ENCODE assay signal across 8 cellular contexts in the genomic region with DNA sequence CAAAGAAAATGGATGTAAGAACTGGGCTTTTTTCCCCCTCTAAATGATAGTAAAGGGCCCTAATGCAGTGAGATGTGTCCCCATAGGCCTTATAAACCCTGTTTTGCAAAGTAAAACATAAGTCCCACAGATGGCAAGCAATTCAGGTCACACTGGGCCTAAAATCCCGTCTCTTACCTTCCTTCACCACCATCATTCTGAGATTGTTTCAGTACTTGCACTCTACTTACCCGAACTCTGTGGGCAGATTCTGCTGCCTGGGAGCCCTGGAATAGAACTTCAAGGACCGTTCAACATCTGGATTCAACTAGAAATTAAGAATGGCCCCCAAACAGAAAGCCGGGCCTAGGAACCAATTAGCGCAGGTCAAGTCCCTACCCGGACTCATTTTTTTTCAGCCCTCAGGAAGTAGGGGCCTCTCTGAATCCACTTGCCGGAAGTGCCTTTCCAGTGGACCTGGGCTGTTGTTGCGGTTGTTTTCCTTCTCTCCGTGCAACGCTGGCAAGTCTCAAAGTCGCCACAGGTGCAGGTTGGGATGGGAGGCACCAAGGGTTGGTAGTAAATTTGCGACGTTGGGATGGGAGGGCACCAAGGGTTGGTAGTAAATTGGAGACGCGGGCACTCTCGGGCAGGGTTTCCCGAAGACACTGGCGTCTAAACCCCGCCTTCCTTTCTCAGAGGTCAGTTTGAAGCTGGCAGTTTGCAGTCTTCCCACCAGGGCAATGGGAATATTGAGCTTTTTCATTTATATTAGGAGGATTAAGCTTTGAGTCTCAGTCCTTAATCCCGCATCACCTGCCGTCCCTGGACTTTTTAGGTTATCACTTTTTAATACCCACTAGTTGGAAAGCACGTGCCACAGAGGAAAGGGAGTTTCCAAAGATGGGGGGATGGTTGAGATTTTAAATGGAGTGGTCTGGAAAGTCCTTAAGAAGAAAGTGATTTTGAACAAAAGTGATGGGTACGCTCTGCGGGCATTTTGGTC.
DNase-seq lines count a peak whose midpoint lies in the region; ATAC-seq and TF ChIP-seq lines count a peak whose summit lies in the region.

TMEM69 (plus strand) TSS at position 429 of the 985 bp plus-strand sequence. CDS start 2,888 bp downstream, outside the sequence.

- peak within 1 kb of the TSS; percentile 91 for H3K27ac ChIP-seq in MM.1S (ENCODE audit: low read length)

- peaks cover 33% of the 10 kb centered on the region for H3K4me1 Mint-ChIP-seq in nephron progenitor cell
- H3K4me1 Mint-ChIP-seq in stimulated activated naive CD8-positive, alpha-beta T cell treated with anti-CD3 and anti-CD28 coated beads, Interleukin-15, Interleukin-2, amounts not matched to agents 100 ng/mL and 50 ng/mL, for 24 hours (ENCODE audit: low read depth), result peaks cover 48% of the 10 kb centered on the region

- no peak for ATAC-seq in GM18861 (IDR thresholded peaks at IDR 0.05; ENCODE audit: unreplicated experiment)

- H3K4me3 ChIP-seq in GM08714 (ENCODE audit: low read length) (peak within 1 kb of the TSS; percentile 78), MM.1S (ENCODE audit: low read length) (peak within 1 kb of the TSS; percentile 99)

- H3K36me3 ChIP-seq in MM.1S (replicated peaks; ENCODE audit: insufficient read depth, low read length), result no peaks in the 10 kb centered on the region

- H4K20me1 ChIP-seq in MM.1S (ENCODE audit: insufficient read depth, low read length), result no peaks in the 10 kb centered on the region

- peaks cover 78% of the 10 kb centered on the region for H3K79me2 ChIP-seq in MM.1S (ENCODE audit: low read length)

- H3K4me3 Mint-ChIP-seq in nephron progenitor cell, result peak within 1 kb of the TSS; percentile 98
- H3K4me3 Mint-ChIP-seq in stimulated activated naive CD8-positive, alpha-beta T cell treated with anti-CD3 and anti-CD28 coated beads, Interleukin-15, Interleukin-2, amounts not matched to agents 100 ng/mL and 50 ng/mL, for 24 hours, result peak within 1 kb of the TSS; percentile 97

- H3F3A ChIP-seq in MM.1S (ENCODE audit: insufficient read depth, low read length), result peaks cover 13% of the 10 kb centered on the region

- H3K36me3 Mint-ChIP-seq in nephron progenitor cell (ENCODE audit: low read depth), result peaks cover 27% of the 10 kb centered on the region
- peaks cover 44% of the 10 kb centered on the region for H3K36me3 Mint-ChIP-seq in stimulated activated naive CD8-positive, alpha-beta T cell treated with anti-CD3 and anti-CD28 coated beads, Interleukin-15, Interleukin-2, amounts not matched to agents 100 ng/mL and 50 ng/mL, for 24 hours (ENCODE audit: low read depth)

- peak within 1 kb of the TSS; percentile 89 for H2AFZ ChIP-seq in MM.1S (ENCODE audit: low read length)

- H3K27me3 Mint-ChIP-seq in nephron progenitor cell (ENCODE audit: low read depth, poor library complexity), result no peaks in the 10 kb centered on the region
- H3K27me3 Mint-ChIP-seq in stimulated activated naive CD8-positive, alpha-beta T cell treated with anti-CD3 and anti-CD28 coated beads, Interleukin-15, Interleukin-2, amounts not matched to agents 100 ng/mL and 50 ng/mL, for 24 hours, result no peaks in the 10 kb centered on the region

- TF ChIP-seq CTCF in MM.1S (IDR thresholded peaks at IDR 0.05; ENCODE audit: low read length) (no peak; the same call in 1 of the 2 replicates), nephron progenitor cell (IDR thresholded peaks at IDR 0.05) (no peak)

- H3K9me2 ChIP-seq in MM.1S (replicated peaks; ENCODE audit: insufficient read depth, low read length), result no peaks in the 10 kb centered on the region

- peak within 1 kb of the TSS; percentile 100 for H3K27ac Mint-ChIP-seq in nephron progenitor cell
- peak within 1 kb of the TSS; percentile 96 for H3K27ac Mint-ChIP-seq in stimulated activated naive CD8-positive, alpha-beta T cell treated with anti-CD3 and anti-CD28 coated beads, Interleukin-15, Interleukin-2, amounts not matched to agents 100 ng/mL and 50 ng/mL, for 24 hours

- H3K9me3 Mint-ChIP-seq in nephron progenitor cell, result no peaks in the 10 kb centered on the region
- H3K9me3 Mint-ChIP-seq in stimulated activated naive CD8-positive, alpha-beta T cell treated with anti-CD3 and anti-CD28 coated beads, Interleukin-15, Interleukin-2, amounts not matched to agents 100 ng/mL and 50 ng/mL, for 24 hours, result no peaks in the 10 kb centered on the region

- peak within 1 kb of the TSS; percentile 85 for H3K9ac ChIP-seq in MM.1S (ENCODE audit: low read length)

- DNase-seq in MM.1S (peak; percentile 84), SHP77 (lab: John Stamatoyannopoulos, UW) (peak; percentile 77 to 80), fibroblast of the conjunctiva (ENCODE audit: low read depth) (peak; percentile 79), nephron progenitor cell (peak; percentile 71)
- DNase-seq in activated T-helper 9 cell treated with anti-CD3 and anti-CD28 coated beads, Interleukin-2, amount 50 U/mL, for 16 hours (ENCODE audit: low read depth), result peak; percentile 58

- no peaks in the 10 kb centered on the region for H3K27me3 ChIP-seq in MM.1S (replicated peaks; ENCODE audit: insufficient read depth, low read length)

- H3K4me1 ChIP-seq in MM.1S (ENCODE audit: low read length), result no peaks in the 10 kb centered on the region

- no peaks in the 10 kb centered on the region for H3K9me3 ChIP-seq in MM.1S (replicated peaks; ENCODE audit: insufficient read depth, low read length)

- H3K4me2 ChIP-seq in MM.1S (ENCODE audit: low read depth, low read length), result peak within 1 kb of the TSS; percentile 91
